Comparison of ENCODE assay signal across 9 cellular contexts in genomic region chr5:122896598-122897282, GRCh38. TPM values are rescaled to one million over a fixed set of nuclear protein-coding genes. Genes with fewer than 3 reads are reported as not detected.
DNase-seq lines count a peak whose midpoint lies in the region; ATAC-seq and TF ChIP-seq lines count a peak whose summit lies in the region.
"Had no signal": no experiment of that assay in that cellular context is flagged by ENCODE, and none has a peak within 500 bp of the region (broad histone marks: within the 10 kb centered on the region; RNA-seq: fewer than 3 reads in every experiment).

No MANE protein-coding gene starts in this region.

- H3K4me3 ChIP-seq in left ventricle myocardium inferior (no peak overlapping the region), gastroesophageal sphincter (no peak overlapping the region)
- H3K4me3 ChIP-seq: lung had no signal

- H3K27me3 ChIP-seq in left ventricle myocardium inferior (ENCODE audit: low read depth): no peaks in the 10 kb centered on the region
- H3K27me3 ChIP-seq in gastroesophageal sphincter: no peaks in the 10 kb centered on the region

- TF ChIP-seq EP300 in gastroesophageal sphincter (IDR thresholded peaks at IDR 0.05): no peak

- no peak for TF ChIP-seq POLR2A in gastroesophageal sphincter (IDR thresholded peaks at IDR 0.05)

- H3K9me3 ChIP-seq in left ventricle myocardium inferior (replicated peaks): no peaks in the 10 kb centered on the region
- H3K9me3 ChIP-seq in gastroesophageal sphincter: no peaks in the 10 kb centered on the region

- 42 to 59% methylated on average over 4 of the region's 4 CpGs for WGBS in gastroesophageal sphincter (ENCODE audit: low coverage in 1 of 2), 2 donors

- TF ChIP-seq CTCF in left ventricle myocardium inferior (IDR thresholded peaks at IDR 0.05; ENCODE audit: borderline replicate concordance) (peak; percentile 77), gastroesophageal sphincter (IDR thresholded peaks at IDR 0.05) (peak; percentile 31 to 55 (median 46))

- no peaks in the 10 kb centered on the region for H3K36me3 ChIP-seq in left ventricle myocardium inferior
- no peaks in the 10 kb centered on the region for H3K36me3 ChIP-seq in gastroesophageal sphincter

- H3K4me1 ChIP-seq in left ventricle myocardium inferior: no peaks in the 10 kb centered on the region
- no peaks in the 10 kb centered on the region for H3K4me1 ChIP-seq in gastroesophageal sphincter

- ATAC-seq in Right ventricle myocardium superior (ENCODE audit: poor library complexity) (no peak), gastroesophageal sphincter (no peak), GM21576 (IDR thresholded peaks at IDR 0.05; ENCODE audit: unreplicated experiment) (no peak), HG02798 (IDR thresholded peaks at IDR 0.05; ENCODE audit: poor library complexity, unreplicated experiment) (no peak)

- DNase-seq in left ventricle myocardium inferior (no peak), Right ventricle myocardium superior (no peak), SHP77 treated with DMSO at 0.1 percent for 48 hours (lab: John Stamatoyannopoulos, UW) (peak; percentile 14), islet precursor cell (no peak)
- DNase-seq in stimulated activated CD4-positive, alpha-beta T cell treated with anti-CD3 and anti-CD28 coated beads, Interleukin-4, amount 100 ng/mL, for 4 hours: no peak

- H3K27ac ChIP-seq in left ventricle myocardium inferior (replicated peaks): no peak overlapping the region
- no peak overlapping the region for H3K27ac ChIP-seq in gastroesophageal sphincter

- intact Hi-C loops in left ventricle myocardium inferior (cut with micrococcal nuclease): no loop called here
- intact Hi-C loops in Right ventricle myocardium superior (cut with DNase I): no loop called here

RNA-seq across cellular contexts. Expression of gene SNX24, which starts 51.3 kb away (rescaled TPM):
- total RNA-seq in left ventricle myocardium inferior (16.0 TPM), Right ventricle myocardium superior (13.1 TPM), gastroesophageal sphincter (10 to 100 TPM; 10.1 to 33.6 (median 14.8) TPM)
